ENCODE assay signal across 30 cellular contexts in the genomic region with DNA sequence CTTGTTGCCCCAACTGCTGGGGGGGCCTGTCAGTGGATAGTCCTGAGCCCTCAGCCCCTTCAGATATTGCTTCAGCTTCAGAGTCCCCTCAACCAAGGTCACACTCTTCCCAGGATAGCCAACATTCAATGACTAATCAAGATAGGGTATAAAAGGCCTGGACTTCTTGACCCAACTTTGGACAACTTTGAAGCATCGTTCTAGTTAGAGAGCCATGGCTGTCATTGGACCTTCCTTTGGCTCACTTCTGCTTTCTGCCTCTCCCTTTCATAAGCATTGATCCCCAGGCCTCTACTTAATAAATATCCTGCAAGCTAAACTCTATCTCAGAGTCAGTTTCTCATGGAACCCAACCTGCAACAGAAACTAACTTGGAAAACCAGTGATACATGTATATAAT. TPM values are rescaled to one million over a fixed set of nuclear protein-coding genes. Genes with fewer than 3 reads are reported as not detected.
"Had no signal": no experiment of that assay in that cellular context is flagged by ENCODE, and none has a peak within 500 bp of the region (broad histone marks: within the 10 kb centered on the region; RNA-seq: fewer than 3 reads in every experiment).

No MANE protein-coding gene starts in this region.

- H3K27ac ChIP-seq: colonic mucosa, esophagus squamous epithelium, gastrocnemius medialis, heart right ventricle, left lung, lower lobe of right lung had no signal

- H3K9me3 Mint-ChIP-seq: dendritic cell treated with granulocyte-macrophage colony-stimulating factor and Interleukin-4, amounts not matched to agents 40 ng/mL and 50 ng/mL, for 4 days; effector memory CD8-positive, alpha-beta T cell; mesothelial cell of epicardium had no signal

- H3K36me3 ChIP-seq: colonic mucosa, esophagus squamous epithelium, gastrocnemius medialis, heart right ventricle, left lung, lower lobe of right lung had no signal

- H3K4me3 ChIP-seq: colonic mucosa, esophagus squamous epithelium, gastrocnemius medialis, heart right ventricle, left lung, lower lobe of right lung, mucosa of descending colon had no signal

- H3K4me3 Mint-ChIP-seq: dendritic cell treated with granulocyte-macrophage colony-stimulating factor and Interleukin-4, amounts not matched to agents 40 ng/mL and 50 ng/mL, for 4 days; effector memory CD8-positive, alpha-beta T cell; endodermal cell; mesothelial cell of epicardium; naive B cell had no signal

- H3K4me1 ChIP-seq: colonic mucosa, esophagus squamous epithelium, gastrocnemius medialis, heart right ventricle, left lung, lower lobe of right lung had no signal

- H3K27me3 ChIP-seq: colonic mucosa, esophagus squamous epithelium, gastrocnemius medialis, left lung had no signal

- DNase-seq: colonic mucosa; cortex of kidney; effector CD8-positive, alpha-beta T cell; effector memory CD8-positive, alpha-beta T cell; endodermal cell; esophagus squamous epithelium; foreskin fibroblast; foreskin melanocyte; gastrocnemius medialis; glutamatergic neuron; head of caudate nucleus; heart right ventricle; hippocampal formation; left cardiac atrium; left lung; left ventricle myocardium superior; lower lobe of right lung; mesenchymal stem cell; mucosa of descending colon; naive B cell had no signal

- H3K36me3 Mint-ChIP-seq: mesothelial cell of epicardium had no signal

- FAIRE-seq: endometrium, endothelial cell of umbilical vein, islet of Langerhans, keratinocyte had no signal

- H3K4me1 Mint-ChIP-seq: naive B cell had no signal

- ATAC-seq: effector memory CD8-positive, alpha-beta T cell; gastrocnemius medialis; heart right ventricle; left cardiac atrium; left lung; left ventricle myocardium superior; lower lobe of right lung; mucosa of descending colon had no signal

- H3K27ac Mint-ChIP-seq: dendritic cell treated with granulocyte-macrophage colony-stimulating factor and Interleukin-4, amounts not matched to agents 40 ng/mL and 50 ng/mL, for 4 days; effector memory CD8-positive, alpha-beta T cell; endodermal cell; mesothelial cell of epicardium; naive B cell had no signal

- H3K9me3 ChIP-seq: colonic mucosa, esophagus squamous epithelium, gastrocnemius medialis, lower lobe of right lung had no signal

RNA-seq across cellular contexts. Expression of gene DCLK3, which starts 31.3 kb away (rescaled TPM):
- total RNA-seq: dermis microvascular lymphatic vessel endothelial cell, endothelial cell of umbilical vein, glomerular endothelial cell, lung microvascular endothelial cell, myocyte had no signal
- polyA plus RNA-seq: endothelial cell of umbilical vein, keratinocyte had no signal
